11 cellular contexts compared by ENCODE assay signal in genomic region chr4:40206421-40206820, GRCh38. TPM values are rescaled to one million over a fixed set of nuclear protein-coding genes. Genes with fewer than 3 reads are reported as not detected.
DNase-seq lines count a peak whose midpoint lies in the region; ATAC-seq and TF ChIP-seq lines count a peak whose summit lies in the region.
"Had no signal": no experiment of that assay in that cellular context is flagged by ENCODE, and none has a peak within 500 bp of the region (broad histone marks: within the 10 kb centered on the region; RNA-seq: fewer than 3 reads in every experiment).

No MANE protein-coding gene starts in this region.

- TF ChIP-seq POLR2A in gastrocnemius medialis (IDR thresholded peaks at IDR 0.05), result no peak

- intact Hi-C loops in activated T-helper 1 cell treated with anti-CD3 and anti-CD28 coated beads, Interleukin-12 subunit alpha, Interleukin-12 subunit beta, Interleukin-2, Interleukin-4 antibody, amounts not matched to agents 30 ng/mL and 10 ng/mL and 1 ng/mL, durations not matched to agents 14 hours and 24 hours and 36 hours (cut with micrococcal nuclease), result loop anchor here (1.0 to 10.0 kb wide), 2 partner anchors 103 to 1892 kb away; no protein-coding TSS in a partner anchor
- intact Hi-C loops in gastrocnemius medialis (cut with DNase I; ENCODE audit: low total_unique reads), result no loop called here

- H3K36me3 ChIP-seq in CD4-positive, CD25-positive, alpha-beta regulatory T cell (ENCODE audit: control insufficient read depth, insufficient read depth, low read length), result peaks cover 24% of the 10 kb centered on the region
- no peaks in the 10 kb centered on the region for H3K36me3 ChIP-seq in gastrocnemius medialis
- H3K36me3 ChIP-seq: pancreas had no signal

- H3K4me1 Mint-ChIP-seq in CD4-positive, CD25-positive, alpha-beta regulatory T cell, result peaks cover 37 to 78% (median 54%) of the 10 kb centered on the region in 4 donors
- H3K4me1 Mint-ChIP-seq in activated T-helper 1 cell treated with anti-CD3 and anti-CD28 coated beads, Interleukin-12 subunit alpha, Interleukin-12 subunit beta, Interleukin-2, Interleukin-4 antibody, amounts not matched to agents 30 ng/mL and 10 ng/mL and 1 ng/mL, durations not matched to agents 14 hours and 24 hours and 36 hours (ENCODE audit: low read depth), result peaks cover 82% of the 10 kb centered on the region
- peaks cover 76 to 92% (median 84%) of the 10 kb centered on the region in 3 donors for H3K4me1 Mint-ChIP-seq in naive B cell

- H3K4me1 ChIP-seq in CD4-positive, CD25-positive, alpha-beta regulatory T cell (ENCODE audit: control insufficient read depth, insufficient read depth, low read length, poor library complexity, severe bottlenecking), result peaks cover 85% of the 10 kb centered on the region
- no peaks in the 10 kb centered on the region for H3K4me1 ChIP-seq in gastrocnemius medialis
- H3K4me1 ChIP-seq: pancreas had no signal

- in situ Hi-C loops in KBM-7 (cut with MboI; ENCODE audit: low pct_unique_long_range_greater_than_20kb, low sequenced_read_pairs) (no loop called here), gastrocnemius medialis (cut with MboI; ENCODE audit: low sequenced_read_pairs in 4 of 4) (no loop called here)

- peaks cover 0 to 3% (median 0%) of the 10 kb centered on the region in 7 donors for H3K9me3 Mint-ChIP-seq in CD4-positive, CD25-positive, alpha-beta regulatory T cell
- no peaks in the 10 kb centered on the region for H3K9me3 Mint-ChIP-seq in activated T-helper 1 cell treated with anti-CD3 and anti-CD28 coated beads, Interleukin-12 subunit alpha, Interleukin-12 subunit beta, Interleukin-2, Interleukin-4 antibody, amounts not matched to agents 30 ng/mL and 10 ng/mL and 1 ng/mL, durations not matched to agents 14 hours and 24 hours and 36 hours
- H3K9me3 Mint-ChIP-seq in naive B cell, result no peaks in the 10 kb centered on the region

- no peak for DNase-seq in CD4-positive, CD25-positive, alpha-beta regulatory T cell
- DNase-seq in KBM-7 (peak; percentile 54), naive B cell (no peak), gastrocnemius medialis (no peak), NCI-H187 (lab: John Stamatoyannopoulos, UW) (no peak), NCI-H146 treated with DMSO at 0.1 percent for 48 hours (lab: John Stamatoyannopoulos, UW; ENCODE audit: unreplicated experiment) (no peak)
- no peak for DNase-seq in activated T-helper 1 cell treated with anti-CD3 and anti-CD28 coated beads, Interleukin-12 subunit alpha, Interleukin-12 subunit beta, Interleukin-2, Interleukin-4 antibody, amounts not matched to agents 30 ng/mL and 10 ng/mL and 1 ng/mL, durations not matched to agents 14 hours and 24 hours and 36 hours (ENCODE audit: low spot score)
- DNase-seq: NCI-H2081 treated with DMSO at 0.1 percent for 48 hours, pancreas had no signal

- H3K4me3 ChIP-seq in CD4-positive, CD25-positive, alpha-beta regulatory T cell (ENCODE audit: low read depth, low read length), result peak overlapping the region; percentile 97
- no peak overlapping the region for H3K4me3 ChIP-seq in gastrocnemius medialis
- H3K4me3 ChIP-seq: pancreas had no signal

- peak overlapping the region; percentile 100 for H3K27ac ChIP-seq in CD4-positive, CD25-positive, alpha-beta regulatory T cell (ENCODE audit: insufficient read depth, low read length, poor library complexity, severe bottlenecking)
- H3K27ac ChIP-seq in gastrocnemius medialis, result no peak overlapping the region

- ATAC-seq in CD4-positive, CD25-positive, alpha-beta regulatory T cell (ENCODE audit: low read depth in 2 of 2), result no peak
- ATAC-seq in naive B cell (ENCODE audit: low read depth in 2 of 2) (no peak), gastrocnemius medialis (no peak), GM19023 (IDR thresholded peaks at IDR 0.05; ENCODE audit: unreplicated experiment) (no peak)
- ATAC-seq: Panc1 had no signal

- no peaks in the 10 kb centered on the region for H3K27me3 ChIP-seq in CD4-positive, CD25-positive, alpha-beta regulatory T cell (ENCODE audit: control insufficient read depth, insufficient read depth, low read length)
- H3K27me3 ChIP-seq in gastrocnemius medialis, result no peaks in the 10 kb centered on the region
- H3K27me3 ChIP-seq: pancreas had no signal

- peak overlapping the region; percentile 99 to 100 (median 99) for H3K27ac Mint-ChIP-seq in CD4-positive, CD25-positive, alpha-beta regulatory T cell
- H3K27ac Mint-ChIP-seq in activated T-helper 1 cell treated with anti-CD3 and anti-CD28 coated beads, Interleukin-12 subunit alpha, Interleukin-12 subunit beta, Interleukin-2, Interleukin-4 antibody, amounts not matched to agents 30 ng/mL and 10 ng/mL and 1 ng/mL, durations not matched to agents 14 hours and 24 hours and 36 hours, result peak overlapping the region; percentile 97
- H3K27ac Mint-ChIP-seq in naive B cell, result peak overlapping the region; percentile 84 to 100 (median 94)

- H3K36me3 Mint-ChIP-seq in CD4-positive, CD25-positive, alpha-beta regulatory T cell, result peaks cover 62% of the 10 kb centered on the region
- H3K36me3 Mint-ChIP-seq in activated T-helper 1 cell treated with anti-CD3 and anti-CD28 coated beads, Interleukin-12 subunit alpha, Interleukin-12 subunit beta, Interleukin-2, Interleukin-4 antibody, amounts not matched to agents 30 ng/mL and 10 ng/mL and 1 ng/mL, durations not matched to agents 14 hours and 24 hours and 36 hours (ENCODE audit: low read depth), result peaks cover 54% of the 10 kb centered on the region
- peaks cover 8 to 35% of the 10 kb centered on the region in 2 donors for H3K36me3 Mint-ChIP-seq in naive B cell

- H3K27me3 Mint-ChIP-seq in CD4-positive, CD25-positive, alpha-beta regulatory T cell, result no peaks in the 10 kb centered on the region
- no peaks in the 10 kb centered on the region for H3K27me3 Mint-ChIP-seq in activated T-helper 1 cell treated with anti-CD3 and anti-CD28 coated beads, Interleukin-12 subunit alpha, Interleukin-12 subunit beta, Interleukin-2, Interleukin-4 antibody, amounts not matched to agents 30 ng/mL and 10 ng/mL and 1 ng/mL, durations not matched to agents 14 hours and 24 hours and 36 hours (ENCODE audit: insufficient read depth)
- H3K27me3 Mint-ChIP-seq in naive B cell, result no peaks in the 10 kb centered on the region

- no peaks in the 10 kb centered on the region for H3K9me3 ChIP-seq in CD4-positive, CD25-positive, alpha-beta regulatory T cell (ENCODE audit: control insufficient read depth in 2 of 2, low read length in 2 of 2)
- no peaks in the 10 kb centered on the region for H3K9me3 ChIP-seq in gastrocnemius medialis
- H3K9me3 ChIP-seq: pancreas had no signal

- H3K4me3 Mint-ChIP-seq in CD4-positive, CD25-positive, alpha-beta regulatory T cell, result peak overlapping the region; percentile 97 to 99 (median 98)
- peak overlapping the region; percentile 95 for H3K4me3 Mint-ChIP-seq in activated T-helper 1 cell treated with anti-CD3 and anti-CD28 coated beads, Interleukin-12 subunit alpha, Interleukin-12 subunit beta, Interleukin-2, Interleukin-4 antibody, amounts not matched to agents 30 ng/mL and 10 ng/mL and 1 ng/mL, durations not matched to agents 14 hours and 24 hours and 36 hours
- peak overlapping the region; percentile 73 to 100 (median 93) for H3K4me3 Mint-ChIP-seq in naive B cell

- TF ChIP-seq CTCF in gastrocnemius medialis (IDR thresholded peaks at IDR 0.05 in 4 of 5, conservative IDR thresholded peaks at IDR 0.05 in 1 of 5), result no peak

RNA-seq across cellular contexts. Expression of gene RHOH, which starts 9.6 kb away (rescaled TPM):
- total RNA-seq in CD4-positive, CD25-positive, alpha-beta regulatory T cell, result 645 TPM
- 100 to 1,000 TPM; 360 to 479 (median 397) TPM for polyA plus RNA-seq in CD4-positive, CD25-positive, alpha-beta regulatory T cell
- total RNA-seq in activated T-helper 1 cell treated with anti-CD3 and anti-CD28 coated beads, Interleukin-12 subunit alpha, Interleukin-12 subunit beta, Interleukin-2, Interleukin-4 antibody, amounts not matched to agents 30 ng/mL and 10 ng/mL and 1 ng/mL, durations not matched to agents 14 hours and 24 hours and 36 hours, result 105 and 111 TPM in 2 replicates
- polyA plus RNA-seq in naive B cell (ENCODE audit: low read depth in 6 of 6), result 100 to 1,000 TPM; 411 to 590 (median 456) TPM
- under 1 TPM in 1 of 4 donors, not detected in 3; 0.26 TPM for total RNA-seq in gastrocnemius medialis

Comparison
In these comparisons a context has a peak if more than half of its experiments do, and no peak if none do; other contexts are left out.
1. RNA of gene RHOH, which starts 9.6 kb away (total RNA-seq): 645 TPM in CD4-positive, CD25-positive, alpha-beta regulatory T cell (single experiment) and 105 to 111 TPM in activated T-helper 1 cell treated with anti-CD3 and anti-CD28 coated beads, Interleukin-12 subunit alpha, Interleukin-12 subunit beta, Interleukin-2, Interleukin-4 antibody, amounts not matched to agents 30 ng/mL and 10 ng/mL and 1 ng/mL, durations not matched to agents 14 hours and 24 hours and 36 hours; 0.26 TPM in gastrocnemius medialis; every median in the first group is over 10 times any median in the second.
2. Peak in every context shown above with its lines, with median percentiles within 50 percentile points of each other: H3K27ac Mint-ChIP-seq and H3K4me3 Mint-ChIP-seq.